Comparison of ENCODE assay signal across 16 cellular contexts in genomic region chr2:229170907-229171306, GRCh38.
A peak's percentile ranks its signal among the peaks of the same experiment; 100 is the strongest.
DNase-seq lines count a peak whose midpoint lies in the region; FAIRE-seq and TF ChIP-seq lines count a peak whose summit lies in the region.
"Had no signal": no experiment of that assay in that cellular context is flagged by ENCODE, and none has a peak within 500 bp of the region (broad histone marks: within the 10 kb centered on the region; RNA-seq: fewer than 3 reads in every experiment).

No MANE protein-coding gene starts in this region.

- H3K27ac ChIP-seq in Peyer's patch (peak overlapping the region in 2 of 4 donors; percentile 9 to 15), small intestine (ENCODE audit: low read depth in 1 of 2, low read length in 1 of 2) (peak overlapping the region in 1 of 2 donors; percentile 41)
- H3K27ac ChIP-seq: SK-N-MC had no signal

- TF ChIP-seq CTCF in Peyer's patch (IDR thresholded peaks at IDR 0.05) (no peak), fibroblast of villous mesenchyme (IDR thresholded peaks at IDR 0.05; ENCODE audit: insufficient read depth, low read depth, low read length) (no peak)

- H3K27me3 ChIP-seq in Peyer's patch (no peaks in the 10 kb centered on the region), small intestine (ENCODE audit: control insufficient read depth in 2 of 2, insufficient read depth in 2 of 2, low read length in 2 of 2) (no peaks in the 10 kb centered on the region)

- H3K36me3 ChIP-seq in Peyer's patch (no peaks in the 10 kb centered on the region), small intestine (ENCODE audit: control insufficient read depth in 2 of 2, insufficient read depth in 2 of 2, low read length in 2 of 2) (no peaks in the 10 kb centered on the region)

- DNase-seq in ELR (ENCODE audit: low read depth) = peak; percentile 22
- DNase-seq in Peyer's patch = no peak
- DNase-seq in fibroblast of villous mesenchyme (ENCODE audit: low read depth) = peak; percentile 63
- peak; percentile 35 for DNase-seq in small intestine
- no peak for DNase-seq in NCI-H1436 (lab: John Stamatoyannopoulos, UW)
- no peak for DNase-seq in RKO (ENCODE audit: low spot score)
- DNase-seq in NCI-H1417 treated with DMSO at 0.1 percent for 48 hours (lab: John Stamatoyannopoulos, UW) = no peak
- DNase-seq: ACHN, COR-L47, H7, Kasumi-1, NCI-H1105 treated with DMSO at 0.1 percent for 48 hours, NCI-H187 treated with DMSO at 0.1 percent for 48 hours, NCI-H774, PC-3 had no signal

- H3K4me3 ChIP-seq in Peyer's patch (peak overlapping the region in 3 of 4 donors; percentile 2 to 32 (median 12)), fibroblast of villous mesenchyme (ENCODE audit: low read depth, low read length) (peak overlapping the region; percentile 33), small intestine (ENCODE audit: low read depth in 1 of 2, low read length in 2 of 2) (peak overlapping the region in 1 of 2 donors; percentile 33)
- H3K4me3 ChIP-seq: SK-N-MC had no signal

- FAIRE-seq in small intestine (lab: Jason Lieb, UNC) = no peak

- H3K4me1 ChIP-seq in Peyer's patch = no peaks in the 10 kb centered on the region
- H3K4me1 ChIP-seq in small intestine (ENCODE audit: control insufficient read depth in 2 of 2, insufficient read depth in 1 of 2, low read depth in 1 of 2, low read length in 1 of 2) = peaks cover 0 to 2% of the 10 kb centered on the region in 2 donors

- H3K9me3 ChIP-seq in Peyer's patch (peaks cover 0 to 5% (median 0%) of the 10 kb centered on the region in 4 donors), small intestine (ENCODE audit: control insufficient read depth, low read depth) (peaks cover 1% of the 10 kb centered on the region)

- WGBS in small intestine, 3 donors = 30 to 41% (median 31%) methylated on average over 3 of the region's 3 CpGs

- TF ChIP-seq POLR2A in Peyer's patch (IDR thresholded peaks at IDR 0.05) = no peak

Comparison
In these comparisons a context has a peak if more than half of its experiments do, and no peak if none do; other contexts are left out.
1. DNase-seq: peak in ELR (single experiment), fibroblast of villous mesenchyme (single experiment) and small intestine (single experiment); none in Peyer's patch (0 of 3), NCI-H1436 (single experiment), RKO (single experiment) and NCI-H1417 treated with DMSO at 0.1 percent for 48 hours (single experiment).